Comparison of ENCODE assay signal across 10 cellular contexts in the genomic region with DNA sequence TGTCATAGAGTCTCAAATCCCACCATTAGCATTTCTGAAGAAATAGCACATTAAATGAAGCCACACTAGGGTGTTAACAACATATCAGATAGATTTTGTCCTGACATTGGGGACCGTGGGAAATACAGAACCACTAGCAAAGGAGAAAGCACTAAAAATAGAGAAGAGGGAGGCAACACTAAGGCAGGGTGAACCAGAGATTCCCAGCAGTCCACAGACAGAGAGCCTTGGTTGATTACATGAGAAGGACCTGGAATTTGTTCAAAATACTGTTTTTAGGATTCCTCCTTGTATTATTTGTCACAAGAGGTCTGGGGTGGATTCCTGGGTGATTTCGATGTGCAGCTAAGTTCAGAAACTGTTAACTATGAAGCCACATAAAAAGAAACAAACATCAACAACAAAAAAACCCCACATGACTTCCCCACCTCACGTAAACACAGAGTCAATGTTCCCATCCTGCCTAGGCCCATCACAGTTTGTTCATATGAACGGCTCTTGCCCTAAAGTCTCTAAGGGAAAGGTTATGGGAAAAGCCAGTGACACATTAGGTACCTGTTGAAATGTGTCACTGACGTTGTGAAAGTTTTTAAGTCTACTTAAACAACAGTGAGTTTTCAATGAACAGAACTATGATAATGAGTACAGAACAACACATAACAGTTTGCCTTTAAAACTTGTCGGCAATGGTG. TPM values are rescaled to one million over a fixed set of nuclear protein-coding genes. Genes with fewer than 3 reads are reported as not detected.
DNase-seq lines count a peak whose midpoint lies in the region; ATAC-seq and TF ChIP-seq lines count a peak whose summit lies in the region.
"Had no signal": no experiment of that assay in that cellular context is flagged by ENCODE, and none has a peak within 500 bp of the region (broad histone marks: within the 10 kb centered on the region; RNA-seq: fewer than 3 reads in every experiment).

No MANE protein-coding gene starts in this region.

- H3K27ac ChIP-seq in foreskin keratinocyte, result no peak overlapping the region
- H3K27ac ChIP-seq: epithelial cell of prostate, skin epidermis had no signal

- no peak for TF ChIP-seq POLR2A in GM18505 (IDR thresholded peaks at IDR 0.05; ENCODE audit: borderline replicate concordance, extremely low read depth, insufficient read depth, insufficient read length)

- peak; percentile 68 for ATAC-seq in GM18505 (IDR thresholded peaks at IDR 0.05; ENCODE audit: unreplicated experiment)
- ATAC-seq in GM19455 (IDR thresholded peaks at IDR 0.05; ENCODE audit: unreplicated experiment), result peak; percentile 63
- ATAC-seq in HG03066 (IDR thresholded peaks at IDR 0.05; ENCODE audit: low read depth, unreplicated experiment), result peak; percentile 47
- peak; percentile 56 for ATAC-seq in foreskin keratinocyte

- peak in 1 of 2 donors; percentile 24 for DNase-seq in foreskin keratinocyte
- DNase-seq in EL, result no peak
- DNase-seq in LoVo (ENCODE audit: low spot score), result no peak
- DNase-seq in NCI-H510A treated with DMSO at 0.1 percent for 48 hours (lab: John Stamatoyannopoulos, UW), result no peak
- DNase-seq: NCI-H524 treated with DMSO at 0.1 percent for 48 hours had no signal

- H3K4me1 ChIP-seq in foreskin keratinocyte, result no peaks in the 10 kb centered on the region

- H3K27me3 ChIP-seq in foreskin keratinocyte, result no peaks in the 10 kb centered on the region

- TF ChIP-seq CTCF in foreskin keratinocyte (conservative IDR thresholded peaks at IDR 0.05), result no peak

RNA-seq across cellular contexts. Expression of a gene that starts 23.6 kb away (rescaled TPM):
- total RNA-seq in foreskin keratinocyte, result 100 and 106 TPM in 2 replicates
- polyA plus RNA-seq in foreskin keratinocyte, result 68.6 and 83.5 TPM in 2 replicates

RNA-seq across cellular contexts. Expression of a gene that starts 38.9 kb away (rescaled TPM):
- 20.2 and 20.6 TPM in 2 replicates for total RNA-seq in foreskin keratinocyte
- 4.2 and 4.6 TPM in 2 replicates for polyA plus RNA-seq in foreskin keratinocyte
